Comparison of ENCODE assay signal across 8 cellular contexts in the genomic region with DNA sequence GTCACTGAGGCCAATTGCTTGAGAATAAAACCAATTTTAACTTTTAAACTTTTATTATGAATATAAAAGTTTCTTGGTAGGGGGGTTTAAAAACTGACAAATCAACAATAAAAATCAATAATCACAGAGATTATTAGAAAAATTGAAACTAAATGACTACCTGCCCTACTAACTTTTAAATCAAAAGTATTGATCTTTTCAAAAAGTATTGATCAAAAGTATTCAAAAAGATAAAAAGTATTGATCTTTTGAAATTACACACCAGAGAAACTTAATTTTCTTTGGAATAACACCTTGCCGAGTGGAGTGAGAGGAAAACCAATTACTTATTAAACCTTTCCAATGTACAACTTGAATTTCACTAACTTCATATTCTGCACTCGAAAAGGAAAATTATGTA.
A peak's percentile ranks its signal among the peaks of the same experiment; 100 is the strongest.
DNase-seq lines count a peak whose midpoint lies in the region; ATAC-seq and TF ChIP-seq lines count a peak whose summit lies in the region.

No MANE protein-coding gene starts in this region.

- TF ChIP-seq CTCF in RWPE2 (IDR thresholded peaks at IDR 0.05; ENCODE audit: poor library complexity, severe bottlenecking) = no peak
- TF ChIP-seq CTCF in parathyroid adenoma (IDR thresholded peaks at IDR 0.05) = no peak

- no peak overlapping the region for H2AFZ ChIP-seq in parathyroid adenoma

- H3K36me3 ChIP-seq in ES-I3 (ENCODE audit: insufficient read depth, low read length) = 0 out of 2 replicates have a peak, but pooled peaks cover 4% of the 10 kb centered on the region
- H3K36me3 ChIP-seq in RWPE2 (ENCODE audit: low read depth) = peaks cover 21% of the 10 kb centered on the region
- H3K36me3 ChIP-seq in parathyroid adenoma (ENCODE audit: control insufficient read depth, insufficient read depth, low read length) = no peaks in the 10 kb centered on the region

- ATAC-seq in RWPE2 (ENCODE audit: low read depth) = no peak
- no peak for ATAC-seq in GM21723 (IDR thresholded peaks at IDR 0.05; ENCODE audit: unreplicated experiment)
- no peak for ATAC-seq in GM19467 (IDR thresholded peaks at IDR 0.05; ENCODE audit: unreplicated experiment)
- ATAC-seq in GM19397 (IDR thresholded peaks at IDR 0.05; ENCODE audit: unreplicated experiment) = no peak

- H3K27ac ChIP-seq in RWPE2 (ENCODE audit: poor library complexity, severe bottlenecking) (peak overlapping the region; percentile 68), epithelial cell of prostate (peak overlapping the region; percentile 85), parathyroid adenoma (no peak overlapping the region)

- H3K4me2 ChIP-seq in parathyroid adenoma (ENCODE audit: low read length) = peak overlapping the region; percentile 91

- H3K79me2 ChIP-seq in parathyroid adenoma = no peaks in the 10 kb centered on the region

- peak overlapping the region; percentile 73 for H3K9ac ChIP-seq in ES-I3 (ENCODE audit: low read depth, low read length)
- no peak overlapping the region for H3K9ac ChIP-seq in parathyroid adenoma

- H3K4me1 ChIP-seq in ES-I3 (ENCODE audit: insufficient read depth, low read length) (peaks cover 26% of the 10 kb centered on the region), RWPE2 (ENCODE audit: insufficient read depth, poor library complexity, severe bottlenecking) (peaks cover 12% of the 10 kb centered on the region), parathyroid adenoma (no peaks in the 10 kb centered on the region)

- no peak for DNase-seq in RWPE2 (ENCODE audit: low spot score)
- DNase-seq in epithelial cell of prostate (ENCODE audit: low read depth, low spot score) = no peak
- no peak for DNase-seq in HCEC 1CT

- H3K27me3 ChIP-seq in RWPE2 (ENCODE audit: insufficient read depth, poor library complexity, severe bottlenecking) (no peaks in the 10 kb centered on the region), parathyroid adenoma (ENCODE audit: control insufficient read depth, insufficient read depth, low read length) (no peaks in the 10 kb centered on the region)

- H3K4me3 ChIP-seq in RWPE2 (ENCODE audit: severe bottlenecking) (peak overlapping the region; percentile 62), parathyroid adenoma (ENCODE audit: low read depth, low read length) (peak overlapping the region; percentile 88)

- no peaks in the 10 kb centered on the region for H3K9me3 ChIP-seq in ES-I3 (ENCODE audit: control insufficient read depth, insufficient read depth, low read length)
- no peaks in the 10 kb centered on the region for H3K9me3 ChIP-seq in RWPE2 (ENCODE audit: severe bottlenecking)
- H3K9me3 ChIP-seq in parathyroid adenoma (ENCODE audit: control insufficient read depth, low read length) = no peaks in the 10 kb centered on the region
